In the genomic region with DNA sequence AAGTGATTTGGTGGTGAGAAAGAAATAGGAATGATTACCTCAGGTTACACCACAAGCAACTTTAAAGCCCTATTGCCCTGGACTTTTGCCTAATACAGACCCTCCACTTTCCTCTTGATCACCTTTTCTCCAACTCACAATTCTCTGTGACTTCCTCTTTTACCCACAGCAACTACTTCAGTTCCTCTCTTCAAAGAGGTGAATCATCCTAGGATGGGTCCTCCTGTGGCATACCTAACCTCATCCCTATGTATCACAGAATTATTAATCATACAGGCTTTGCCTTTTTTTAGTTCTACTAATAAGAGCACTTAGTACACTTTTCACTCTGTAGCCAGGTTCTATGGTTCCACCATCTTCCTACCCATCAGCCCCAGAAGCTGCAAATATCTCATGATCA, we compare ENCODE assay signal across 22 cellular contexts. TPM values are rescaled to one million over a fixed set of nuclear protein-coding genes. Genes with fewer than 3 reads are reported as not detected.
DNase-seq lines count a peak whose midpoint lies in the region; ATAC-seq, FAIRE-seq and TF ChIP-seq lines count a peak whose summit lies in the region.
"Had no signal": no experiment of that assay in that cellular context is flagged by ENCODE, and none has a peak within 500 bp of the region (broad histone marks: within the 10 kb centered on the region; RNA-seq: fewer than 3 reads in every experiment).

No MANE protein-coding gene starts in this region.

- peaks cover 4% of the 10 kb centered on the region for H3K9me3 Mint-ChIP-seq in activated CD8-positive, alpha-beta memory T cell treated with anti-CD3 and anti-CD28 coated beads, Interleukin-2, amount 10 ng/mL, durations not matched to agents 7 days and 5 days (ENCODE audit: low read depth)
- peaks cover 4% of the 10 kb centered on the region for H3K9me3 Mint-ChIP-seq in activated CD8-positive, alpha-beta T cell treated with anti-CD3 and anti-CD28 coated beads for 36 hours

- POLR2A ChIA-PET in activated CD8-positive, alpha-beta T cell treated with anti-CD3 and anti-CD28 coated beads for 36 hours (lab: Charles Lee), result no interaction called here

- H3K4me2 ChIP-seq in keratinocyte (ENCODE audit: control insufficient read depth, extremely low read depth, insufficient read depth, low read depth, low read length), result no peak overlapping the region
- H3K4me2 ChIP-seq: A549, KMS-11 had no signal

- H3K27ac Mint-ChIP-seq in activated CD8-positive, alpha-beta memory T cell treated with anti-CD3 and anti-CD28 coated beads, Interleukin-2, amount 10 ng/mL, durations not matched to agents 7 days and 5 days, result no peak overlapping the region
- no peak overlapping the region for H3K27ac Mint-ChIP-seq in activated CD8-positive, alpha-beta T cell treated with anti-CD3 and anti-CD28 coated beads for 36 hours

- ATAC-seq in activated CD8-positive, alpha-beta memory T cell treated with anti-CD3 and anti-CD28 coated beads, Interleukin-2, amount 10 ng/mL, durations not matched to agents 7 days and 5 days, result peak; percentile 49
- peak; percentile 27 for ATAC-seq in activated CD8-positive, alpha-beta T cell treated with anti-CD3 and anti-CD28 coated beads for 36 hours
- no peak for ATAC-seq in HG02610 (IDR thresholded peaks at IDR 0.05; ENCODE audit: unreplicated experiment)
- ATAC-seq: A549 had no signal

- H3K27ac ChIP-seq in keratinocyte (ENCODE audit: control insufficient read depth, insufficient read depth, low read length), result no peak overlapping the region
- H3K27ac ChIP-seq: A549, HL-60, KMS-11 had no signal

- H3K4me1 ChIP-seq in keratinocyte (ENCODE audit: control insufficient read depth, extremely low read depth, insufficient read depth, low read length) (no peaks in the 10 kb centered on the region), HAP-1 (no peaks in the 10 kb centered on the region)
- H3K4me1 ChIP-seq: A549 had no signal

- H3K9me3 ChIP-seq in keratinocyte (ENCODE audit: control insufficient read depth, low read depth, low read length), result no peaks in the 10 kb centered on the region
- H3K9me3 ChIP-seq in HAP-1, result no peaks in the 10 kb centered on the region
- H3K9me3 ChIP-seq: A549 had no signal

- H2AFZ ChIP-seq in keratinocyte (ENCODE audit: control insufficient read depth, low read length), result no peak overlapping the region

- no peak overlapping the region for H3K4me3 ChIP-seq in keratinocyte (ENCODE audit: control insufficient read depth in 2 of 3, extremely low read depth in 1 of 3, insufficient read depth in 2 of 3, low read depth in 1 of 3, low read length in 3 of 3)
- H3K4me3 ChIP-seq in HAP-1, result no peak overlapping the region
- H3K4me3 ChIP-seq: A549 had no signal

- DNase-seq in activated CD8-positive, alpha-beta memory T cell treated with anti-CD3 and anti-CD28 coated beads, Interleukin-2, amount 10 ng/mL, durations not matched to agents 7 days and 5 days, result no peak
- DNase-seq in activated CD8-positive, alpha-beta memory T cell treated with anti-CD3 and anti-CD28 coated beads for 24 hours, result no peak
- DNase-seq in KBM-7 (peak; percentile 15), keratinocyte (ENCODE audit: low read depth, low spot score) (no peak), HAP-1 (ENCODE audit: low spot score in 2 of 2) (no peak), NCI-H1092 (lab: John Stamatoyannopoulos, UW) (no peak)
- DNase-seq in activated CD8-positive, alpha-beta T cell treated with anti-CD3 and anti-CD28 coated beads for 36 hours, result no peak
- DNase-seq: COR-L47, DMS79, NCI-H1417, NCI-H1930, NCI-H2171 treated with DMSO at 0.1 percent for 48 hours, NCI-H510A, NCI-H82, SIG-M5 had no signal

- no peaks in the 10 kb centered on the region for H3K27me3 Mint-ChIP-seq in activated CD8-positive, alpha-beta memory T cell treated with anti-CD3 and anti-CD28 coated beads, Interleukin-2, amount 10 ng/mL, durations not matched to agents 7 days and 5 days
- no peaks in the 10 kb centered on the region for H3K27me3 Mint-ChIP-seq in activated CD8-positive, alpha-beta T cell treated with anti-CD3 and anti-CD28 coated beads for 36 hours

- in situ Hi-C loops in KBM-7 (cut with MboI; ENCODE audit: low pct_unique_long_range_greater_than_20kb, low sequenced_read_pairs), result no loop called here
- in situ Hi-C loops in HAP-1 (cut with MboI; ENCODE audit: low sequenced_read_pairs), result no loop called here

- no peaks in the 10 kb centered on the region for H3K9me1 ChIP-seq in keratinocyte (ENCODE audit: control insufficient read depth, extremely low read depth, insufficient read depth, low read length)

- dilution Hi-C loops in keratinocyte (cut with MboI; ENCODE audit: extremely low pct_ligation_motif_present, low sequenced_read_pairs), result no loop called here

- no peak for TF ChIP-seq CTCF in activated CD8-positive, alpha-beta T cell treated with anti-CD3 and anti-CD28 coated beads for 36 hours (IDR thresholded peaks at IDR 0.05)
- no peak for TF ChIP-seq CTCF in keratinocyte (optimal IDR thresholded peaks at IDR 0.05 in 1 of 3, IDR thresholded peaks at IDR 0.05 in 1 of 3, conservative IDR thresholded peaks at IDR 0.05 in 1 of 3; ENCODE audit: extremely low read depth in 1 of 3, insufficient read depth in 2 of 3, low read length in 3 of 3)

- H3K27me3 ChIP-seq in keratinocyte (ENCODE audit: control insufficient read depth, extremely low read depth, insufficient read depth, low read length), result peaks cover 4% of the 10 kb centered on the region
- H3K27me3 ChIP-seq in HAP-1 (ENCODE audit: low read depth), result peaks cover 10% of the 10 kb centered on the region

- H3K4me1 Mint-ChIP-seq in activated CD8-positive, alpha-beta memory T cell treated with anti-CD3 and anti-CD28 coated beads, Interleukin-2, amount 10 ng/mL, durations not matched to agents 7 days and 5 days, result peaks cover 11% of the 10 kb centered on the region
- no peaks in the 10 kb centered on the region for H3K4me1 Mint-ChIP-seq in activated CD8-positive, alpha-beta T cell treated with anti-CD3 and anti-CD28 coated beads for 36 hours (ENCODE audit: low read depth)
- H3K4me1 Mint-ChIP-seq: CD14-positive monocyte had no signal

- no peak overlapping the region for H3K4me3 Mint-ChIP-seq in activated CD8-positive, alpha-beta memory T cell treated with anti-CD3 and anti-CD28 coated beads, Interleukin-2, amount 10 ng/mL, durations not matched to agents 7 days and 5 days
- no peak overlapping the region for H3K4me3 Mint-ChIP-seq in activated CD8-positive, alpha-beta T cell treated with anti-CD3 and anti-CD28 coated beads for 36 hours
- H3K4me3 Mint-ChIP-seq: CD14-positive monocyte had no signal

- CTCF ChIA-PET in activated CD8-positive, alpha-beta memory T cell treated with anti-CD3 and anti-CD28 coated beads, Interleukin-2, amount 10 ng/mL, durations not matched to agents 7 days and 5 days (lab: Charles Lee), result no interaction called here
- CTCF ChIA-PET in activated CD8-positive, alpha-beta T cell treated with anti-CD3 and anti-CD28 coated beads for 36 hours (lab: Charles Lee), result no interaction called here

- no peaks in the 10 kb centered on the region for H3K79me2 ChIP-seq in keratinocyte (ENCODE audit: control insufficient read depth, insufficient read depth, low read length)

- H3K9ac ChIP-seq in keratinocyte (ENCODE audit: control insufficient read depth, extremely low read depth, insufficient read depth, low read length), result no peak overlapping the region
- H3K9ac ChIP-seq: KMS-11 had no signal

- peak; percentile 55 for FAIRE-seq in keratinocyte (lab: Jason Lieb, UNC)
- FAIRE-seq: A549, G401.6 had no signal

- H4K20me1 ChIP-seq in keratinocyte (ENCODE audit: control insufficient read depth, extremely low read depth, insufficient read depth, low read length), result no peaks in the 10 kb centered on the region

- peaks cover 1% of the 10 kb centered on the region for H3K36me3 Mint-ChIP-seq in activated CD8-positive, alpha-beta memory T cell treated with anti-CD3 and anti-CD28 coated beads, Interleukin-2, amount 10 ng/mL, durations not matched to agents 7 days and 5 days
- no peaks in the 10 kb centered on the region for H3K36me3 Mint-ChIP-seq in activated CD8-positive, alpha-beta T cell treated with anti-CD3 and anti-CD28 coated beads for 36 hours (ENCODE audit: low read depth)
- H3K36me3 Mint-ChIP-seq: CD14-positive monocyte had no signal

- intact Hi-C loops in activated CD8-positive, alpha-beta T cell treated with anti-CD3 and anti-CD28 coated beads for 36 hours (cut with micrococcal nuclease), result no loop called here

- H3K36me3 ChIP-seq in keratinocyte (ENCODE audit: control insufficient read depth in 2 of 2, extremely low read depth in 1 of 2, insufficient read depth in 2 of 2, low read length in 2 of 2), result no peaks in the 10 kb centered on the region
- no peaks in the 10 kb centered on the region for H3K36me3 ChIP-seq in HAP-1 (replicated peaks)

RNA-seq across cellular contexts. Expression of gene INSL6, which starts 19.6 kb away (rescaled TPM):
- total RNA-seq in activated CD8-positive, alpha-beta memory T cell treated with anti-CD3 and anti-CD28 coated beads, Interleukin-2, amount 10 ng/mL, durations not matched to agents 7 days and 5 days, result not detected
- total RNA-seq in activated CD8-positive, alpha-beta T cell treated with anti-CD3 and anti-CD28 coated beads for 36 hours, result not detected
- polyA plus RNA-seq in keratinocyte, result not detected in 3 replicates
- polyA plus RNA-seq in keratinocyte (2011; ENCODE audit: low read depth), result not detected
- not detected in 2 replicates for polyA plus RNA-seq in keratinocyte (2011; cell fraction: cytosol; rRNA removed)
- not detected in 2 replicates for polyA plus RNA-seq in keratinocyte (2011; cell fraction: nucleus; rRNA removed)
- polyA plus RNA-seq in keratinocyte (2012; ENCODE audit: low replicate concordance), result 0.30 TPM in 1 of 2 replicates, not detected in the other
- polyA minus RNA-seq in keratinocyte, result not detected in 3 replicates
- not detected for polyA minus RNA-seq in keratinocyte (2011; cell fraction: cytosol; rRNA and poly(A)+ RNA removed)
- not detected in 2 replicates for polyA minus RNA-seq in keratinocyte (2011; cell fraction: nucleus; rRNA and poly(A)+ RNA removed)
- total RNA-seq: MCF 10A had no signal
- polyA plus RNA-seq: A549, CD14-positive monocyte had no signal

RNA-seq across cellular contexts. Expression of gene INSL4, which starts 26.1 kb away (rescaled TPM):
- not detected for total RNA-seq in activated CD8-positive, alpha-beta memory T cell treated with anti-CD3 and anti-CD28 coated beads, Interleukin-2, amount 10 ng/mL, durations not matched to agents 7 days and 5 days
- not detected for total RNA-seq in activated CD8-positive, alpha-beta T cell treated with anti-CD3 and anti-CD28 coated beads for 36 hours
- 0.04 TPM in 1 of 3 replicates, not detected in the others for polyA plus RNA-seq in keratinocyte
- polyA plus RNA-seq in keratinocyte (2011; ENCODE audit: low read depth), result not detected
- polyA plus RNA-seq in keratinocyte (2011; cell fraction: cytosol; rRNA removed), result not detected in 2 replicates
- polyA plus RNA-seq in keratinocyte (2011; cell fraction: nucleus; rRNA removed), result 0.27 and 0.37 TPM in 2 replicates
- polyA plus RNA-seq in keratinocyte (2012; ENCODE audit: low replicate concordance), result not detected in 2 replicates
- 0.20 TPM in 1 of 3 replicates, not detected in the others for polyA minus RNA-seq in keratinocyte
- polyA minus RNA-seq in keratinocyte (2011; cell fraction: cytosol; rRNA and poly(A)+ RNA removed), result not detected
- 0.31 TPM in 1 of 2 replicates, not detected in the other for polyA minus RNA-seq in keratinocyte (2011; cell fraction: nucleus; rRNA and poly(A)+ RNA removed)
- total RNA-seq: MCF 10A had no signal
- polyA plus RNA-seq: CD14-positive monocyte had no signal
